In the genomic region with DNA sequence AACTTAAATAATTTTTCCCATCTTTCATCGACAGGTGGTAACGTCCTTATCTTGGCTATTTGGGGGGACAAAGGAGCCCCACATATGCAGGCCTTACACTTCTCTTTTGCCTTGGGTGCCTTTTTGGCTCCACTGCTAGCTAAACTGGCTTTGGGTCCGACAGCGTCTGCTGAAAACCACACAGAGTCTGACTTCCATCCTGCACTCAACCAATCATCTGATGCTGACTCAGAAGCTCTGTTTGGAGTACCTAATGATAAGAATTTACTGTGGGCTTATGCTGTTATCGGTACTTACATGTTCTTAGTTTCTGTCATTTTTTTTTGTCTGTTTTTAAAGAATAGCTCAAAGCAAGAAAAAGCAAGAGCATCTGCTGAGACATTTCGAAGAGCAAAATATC, we compare ENCODE assay signal across 1 cellular context.
TF ChIP-seq lines count a peak whose summit lies in the region.

No MANE protein-coding gene starts in this region.

TF ChIP-seq in K562, 482 proteins besides CTCF, POLR2A, EP300 and RAD21 (continued from another document and continues in another):
- TF ChIP-seq, protein P1, sequence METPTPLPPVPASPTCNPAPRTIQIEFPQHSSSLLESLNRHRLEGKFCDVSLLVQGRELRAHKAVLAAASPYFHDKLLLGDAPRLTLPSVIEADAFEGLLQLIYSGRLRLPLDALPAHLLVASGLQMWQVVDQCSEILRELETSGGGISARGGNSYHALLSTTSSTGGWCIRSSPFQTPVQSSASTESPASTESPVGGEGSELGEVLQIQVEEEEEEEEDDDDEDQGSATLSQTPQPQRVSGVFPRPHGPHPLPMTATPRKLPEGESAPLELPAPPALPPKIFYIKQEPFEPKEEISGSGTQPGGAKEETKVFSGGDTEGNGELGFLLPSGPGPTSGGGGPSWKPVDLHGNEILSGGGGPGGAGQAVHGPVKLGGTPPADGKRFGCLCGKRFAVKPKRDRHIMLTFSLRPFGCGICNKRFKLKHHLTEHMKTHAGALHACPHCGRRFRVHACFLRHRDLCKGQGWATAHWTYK (CRISPR knock-in tag; IDR thresholded peaks at IDR 0.05) = no peak
- TF ChIP-seq HNRNPK (IDR thresholded peaks at IDR 0.05; ENCODE audit: low read depth, low read length, poor library complexity, severe bottlenecking) = no peak
- TF ChIP-seq DPF2 (IDR thresholded peaks at IDR 0.05) = peak; percentile 90
- TF ChIP-seq, protein P2, sequence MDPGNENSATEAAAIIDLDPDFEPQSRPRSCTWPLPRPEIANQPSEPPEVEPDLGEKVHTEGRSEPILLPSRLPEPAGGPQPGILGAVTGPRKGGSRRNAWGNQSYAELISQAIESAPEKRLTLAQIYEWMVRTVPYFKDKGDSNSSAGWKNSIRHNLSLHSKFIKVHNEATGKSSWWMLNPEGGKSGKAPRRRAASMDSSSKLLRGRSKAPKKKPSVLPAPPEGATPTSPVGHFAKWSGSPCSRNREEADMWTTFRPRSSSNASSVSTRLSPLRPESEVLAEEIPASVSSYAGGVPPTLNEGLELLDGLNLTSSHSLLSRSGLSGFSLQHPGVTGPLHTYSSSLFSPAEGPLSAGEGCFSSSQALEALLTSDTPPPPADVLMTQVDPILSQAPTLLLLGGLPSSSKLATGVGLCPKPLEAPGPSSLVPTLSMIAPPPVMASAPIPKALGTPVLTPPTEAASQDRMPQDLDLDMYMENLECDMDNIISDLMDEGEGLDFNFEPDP (CRISPR knock-in tag; IDR thresholded peaks at IDR 0.05) = no peak
- TF ChIP-seq YY1 (IDR thresholded peaks at IDR 0.05; ENCODE audit: borderline replicate concordance in 1 of 3, control insufficient read depth in 1 of 3, extremely low read depth in 1 of 3, insufficient read depth in 3 of 3, insufficient read length in 1 of 3, insufficient replicate concordance in 2 of 3, low read depth in 1 of 3, low read length in 2 of 3) = no peak
- no peak for TF ChIP-seq GATA2 (CRISPR knock-in tag; IDR thresholded peaks at IDR 0.05)
- TF ChIP-seq ZFPM2 (CRISPR knock-in tag; IDR thresholded peaks at IDR 0.05) = no peak
- TF ChIP-seq, protein P3, sequence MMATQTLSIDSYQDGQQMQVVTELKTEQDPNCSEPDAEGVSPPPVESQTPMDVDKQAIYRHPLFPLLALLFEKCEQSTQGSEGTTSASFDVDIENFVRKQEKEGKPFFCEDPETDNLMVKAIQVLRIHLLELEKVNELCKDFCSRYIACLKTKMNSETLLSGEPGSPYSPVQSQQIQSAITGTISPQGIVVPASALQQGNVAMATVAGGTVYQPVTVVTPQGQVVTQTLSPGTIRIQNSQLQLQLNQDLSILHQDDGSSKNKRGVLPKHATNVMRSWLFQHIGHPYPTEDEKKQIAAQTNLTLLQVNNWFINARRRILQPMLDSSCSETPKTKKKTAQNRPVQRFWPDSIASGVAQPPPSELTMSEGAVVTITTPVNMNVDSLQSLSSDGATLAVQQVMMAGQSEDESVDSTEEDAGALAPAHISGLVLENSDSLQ (IDR thresholded peaks at IDR 0.05) = peak; percentile 25; the same call in 1 of the 2 replicates
- TF ChIP-seq ZKSCAN8 (CRISPR knock-in tag; IDR thresholded peaks at IDR 0.05) = no peak
- TF ChIP-seq TCF3 (CRISPR knock-in tag; IDR thresholded peaks at IDR 0.05) = peak; percentile 68
- no peak for TF ChIP-seq NFRKB (IDR thresholded peaks at IDR 0.05; ENCODE audit: low read depth)
- TF ChIP-seq TBL1XR1 (IDR thresholded peaks at IDR 0.05; ENCODE audit: low read length in 2 of 2) = no peak
- no peak for TF ChIP-seq LARP7 (IDR thresholded peaks at IDR 0.05)
- peak; percentile 84 for TF ChIP-seq SMARCE1 (IDR thresholded peaks at IDR 0.05)
- no peak for TF ChIP-seq ZNF143 (CRISPR knock-in tag; IDR thresholded peaks at IDR 0.05)
- TF ChIP-seq MTA2 (IDR thresholded peaks at IDR 0.05; ENCODE audit: low read depth) = no peak
- TF ChIP-seq SMARCC2 (IDR thresholded peaks at IDR 0.05; ENCODE audit: low read depth) = peak; percentile 35; the same call in 1 of the 2 replicates
- TF ChIP-seq PPARD (CRISPR knock-in tag; IDR thresholded peaks at IDR 0.05) = no peak
- no peak for TF ChIP-seq NR4A1 (CRISPR knock-in tag; IDR thresholded peaks at IDR 0.05)
- no peak for TF ChIP-seq NR4A1 (tag; IDR thresholded peaks at IDR 0.05)
- TF ChIP-seq ZNF184 (CRISPR knock-in tag; IDR thresholded peaks at IDR 0.05) = no peak
- TF ChIP-seq, protein P4, sequence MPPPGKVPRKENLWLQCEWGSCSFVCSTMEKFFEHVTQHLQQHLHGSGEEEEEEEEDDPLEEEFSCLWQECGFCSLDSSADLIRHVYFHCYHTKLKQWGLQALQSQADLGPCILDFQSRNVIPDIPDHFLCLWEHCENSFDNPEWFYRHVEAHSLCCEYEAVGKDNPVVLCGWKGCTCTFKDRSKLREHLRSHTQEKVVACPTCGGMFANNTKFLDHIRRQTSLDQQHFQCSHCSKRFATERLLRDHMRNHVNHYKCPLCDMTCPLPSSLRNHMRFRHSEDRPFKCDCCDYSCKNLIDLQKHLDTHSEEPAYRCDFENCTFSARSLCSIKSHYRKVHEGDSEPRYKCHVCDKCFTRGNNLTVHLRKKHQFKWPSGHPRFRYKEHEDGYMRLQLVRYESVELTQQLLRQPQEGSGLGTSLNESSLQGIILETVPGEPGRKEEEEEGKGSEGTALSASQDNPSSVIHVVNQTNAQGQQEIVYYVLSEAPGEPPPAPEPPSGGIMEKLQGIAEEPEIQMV (tag; conservative IDR thresholded peaks at IDR 0.05; ENCODE audit: low read depth) = no peak
- no peak for TF ChIP-seq ZNF3 (CRISPR knock-in tag; IDR thresholded peaks at IDR 0.05)
- peak; percentile 54; the same call in 1 of the 2 replicates for TF ChIP-seq C11orf30 (IDR thresholded peaks at IDR 0.05; ENCODE audit: low read depth)
- TF ChIP-seq, protein P5, sequence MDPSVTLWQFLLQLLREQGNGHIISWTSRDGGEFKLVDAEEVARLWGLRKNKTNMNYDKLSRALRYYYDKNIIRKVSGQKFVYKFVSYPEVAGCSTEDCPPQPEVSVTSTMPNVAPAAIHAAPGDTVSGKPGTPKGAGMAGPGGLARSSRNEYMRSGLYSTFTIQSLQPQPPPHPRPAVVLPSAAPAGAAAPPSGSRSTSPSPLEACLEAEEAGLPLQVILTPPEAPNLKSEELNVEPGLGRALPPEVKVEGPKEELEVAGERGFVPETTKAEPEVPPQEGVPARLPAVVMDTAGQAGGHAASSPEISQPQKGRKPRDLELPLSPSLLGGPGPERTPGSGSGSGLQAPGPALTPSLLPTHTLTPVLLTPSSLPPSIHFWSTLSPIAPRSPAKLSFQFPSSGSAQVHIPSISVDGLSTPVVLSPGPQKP (CRISPR knock-in tag; IDR thresholded peaks at IDR 0.05) = no peak
- TF ChIP-seq PHB2 (IDR thresholded peaks at IDR 0.05; ENCODE audit: low read depth) = no peak
- TF ChIP-seq PML (IDR thresholded peaks at IDR 0.05; ENCODE audit: low read length) = 0 out of 2 replicates have a peak, but pooled peaks have one; percentile 42
- no peak for TF ChIP-seq U2AF2 (optimal IDR thresholded peaks at IDR 0.05; ENCODE audit: low read depth, low read length)
- no peak for TF ChIP-seq STAT5B (CRISPR knock-in tag; IDR thresholded peaks at IDR 0.05)
- no peak for TF ChIP-seq ARNT (IDR thresholded peaks at IDR 0.05)
- TF ChIP-seq SMAD1 (IDR thresholded peaks at IDR 0.05; ENCODE audit: low read depth, low read length, partially characterized antibody) = no peak
- no peak for TF ChIP-seq RFX1 (IDR thresholded peaks at IDR 0.05)
- TF ChIP-seq ZNF347 (CRISPR knock-in tag; IDR thresholded peaks at IDR 0.05; ENCODE audit: low read depth) = no peak
- TF ChIP-seq, protein P6, sequence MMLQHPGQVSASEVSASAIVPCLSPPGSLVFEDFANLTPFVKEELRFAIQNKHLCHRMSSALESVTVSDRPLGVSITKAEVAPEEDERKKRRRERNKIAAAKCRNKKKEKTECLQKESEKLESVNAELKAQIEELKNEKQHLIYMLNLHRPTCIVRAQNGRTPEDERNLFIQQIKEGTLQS (IDR thresholded peaks at IDR 0.05) = peak; percentile 73; the same call in 1 of the 2 replicates
- TF ChIP-seq, protein P6 (CRISPR knock-in tag; conservative IDR thresholded peaks at IDR 0.05) = no peak
- TF ChIP-seq FOXP1 (CRISPR knock-in tag; IDR thresholded peaks at IDR 0.05) = no peak
- TF ChIP-seq SMAD4 (CRISPR knock-in tag; conservative IDR thresholded peaks at IDR 0.05) = peak; percentile 67; the same call in 1 of the 2 replicates
- no peak for TF ChIP-seq SRSF3 (IDR thresholded peaks at IDR 0.05; ENCODE audit: insufficient read depth, low read length)
- TF ChIP-seq, protein P7, sequence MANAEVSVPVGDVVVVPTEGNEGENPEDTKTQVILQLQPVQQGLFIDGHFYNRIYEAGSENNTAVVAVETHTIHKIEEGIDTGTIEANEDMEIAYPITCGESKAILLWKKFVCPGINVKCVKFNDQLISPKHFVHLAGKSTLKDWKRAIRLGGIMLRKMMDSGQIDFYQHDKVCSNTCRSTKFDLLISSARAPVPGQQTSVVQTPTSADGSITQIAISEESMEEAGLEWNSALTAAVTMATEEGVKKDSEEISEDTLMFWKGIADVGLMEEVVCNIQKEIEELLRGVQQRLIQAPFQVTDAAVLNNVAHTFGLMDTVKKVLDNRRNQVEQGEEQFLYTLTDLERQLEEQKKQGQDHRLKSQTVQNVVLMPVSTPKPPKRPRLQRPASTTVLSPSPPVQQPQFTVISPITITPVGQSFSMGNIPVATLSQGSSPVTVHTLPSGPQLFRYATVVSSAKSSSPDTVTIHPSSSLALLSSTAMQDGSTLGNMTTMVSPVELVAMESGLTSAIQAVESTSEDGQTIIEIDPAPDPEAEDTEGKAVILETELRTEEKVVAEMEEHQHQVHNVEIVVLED (CRISPR knock-in tag; IDR thresholded peaks at IDR 0.05) = no peak
- peak; percentile 33; the same call in 1 of the 2 replicates for TF ChIP-seq CREM (IDR thresholded peaks at IDR 0.05; ENCODE audit: low read depth)
- 0 out of 2 replicates have a peak, but pooled peaks have one; percentile 12 for TF ChIP-seq ATF7 (IDR thresholded peaks at IDR 0.05)
- no peak for TF ChIP-seq TFAM (CRISPR knock-in tag; conservative IDR thresholded peaks at IDR 0.05)
- TF ChIP-seq NCOA1 (IDR thresholded peaks at IDR 0.05; ENCODE audit: low read depth) = no peak
- TF ChIP-seq, protein P8, sequence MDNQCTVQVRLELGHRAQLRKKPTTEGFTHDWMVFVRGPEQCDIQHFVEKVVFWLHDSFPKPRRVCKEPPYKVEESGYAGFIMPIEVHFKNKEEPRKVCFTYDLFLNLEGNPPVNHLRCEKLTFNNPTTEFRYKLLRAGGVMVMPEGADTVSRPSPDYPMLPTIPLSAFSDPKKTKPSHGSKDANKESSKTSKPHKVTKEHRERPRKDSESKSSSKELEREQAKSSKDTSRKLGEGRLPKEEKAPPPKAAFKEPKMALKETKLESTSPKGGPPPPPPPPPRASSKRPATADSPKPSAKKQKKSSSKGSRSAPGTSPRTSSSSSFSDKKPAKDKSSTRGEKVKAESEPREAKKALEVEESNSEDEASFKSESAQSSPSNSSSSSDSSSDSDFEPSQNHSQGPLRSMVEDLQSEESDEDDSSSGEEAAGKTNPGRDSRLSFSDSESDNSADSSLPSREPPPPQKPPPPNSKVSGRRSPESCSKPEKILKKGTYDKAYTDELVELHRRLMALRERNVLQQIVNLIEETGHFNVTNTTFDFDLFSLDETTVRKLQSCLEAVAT (IDR thresholded peaks at IDR 0.05) = no peak
- no peak for TF ChIP-seq RAD51 (IDR thresholded peaks at IDR 0.05; ENCODE audit: borderline replicate concordance, low read depth)
- TF ChIP-seq ZNF384 (IDR thresholded peaks at IDR 0.05; ENCODE audit: low read depth, low read length) = peak; percentile 34; the same call in 1 of the 2 replicates
- no peak for TF ChIP-seq ZNF140 (CRISPR knock-in tag; IDR thresholded peaks at IDR 0.05)
- TF ChIP-seq ZNF431 (CRISPR knock-in tag; IDR thresholded peaks at IDR 0.05) = no peak
- no peak for TF ChIP-seq LEF1 (IDR thresholded peaks at IDR 0.05)
- no peak for TF ChIP-seq BHLHE40 (IDR thresholded peaks at IDR 0.05; ENCODE audit: low read length)
- TF ChIP-seq MEIS2 (IDR thresholded peaks at IDR 0.05; ENCODE audit: partially characterized antibody) = peak; percentile 27
- TF ChIP-seq, protein P9, sequence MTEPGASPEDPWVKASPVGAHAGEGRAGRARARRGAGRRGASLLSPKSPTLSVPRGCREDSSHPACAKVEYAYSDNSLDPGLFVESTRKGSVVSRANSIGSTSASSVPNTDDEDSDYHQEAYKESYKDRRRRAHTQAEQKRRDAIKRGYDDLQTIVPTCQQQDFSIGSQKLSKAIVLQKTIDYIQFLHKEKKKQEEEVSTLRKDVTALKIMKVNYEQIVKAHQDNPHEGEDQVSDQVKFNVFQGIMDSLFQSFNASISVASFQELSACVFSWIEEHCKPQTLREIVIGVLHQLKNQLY (CRISPR knock-in tag; conservative IDR thresholded peaks at IDR 0.05) = no peak
- TF ChIP-seq NR2F6 (CRISPR knock-in tag; IDR thresholded peaks at IDR 0.05) = no peak
- TF ChIP-seq GTF2E2 (tag; IDR thresholded peaks at IDR 0.05) = peak; percentile 26; the same call in 1 of the 2 replicates
- no peak for TF ChIP-seq ZZZ3 (IDR thresholded peaks at IDR 0.05)
- no peak for TF ChIP-seq HNRNPL (IDR thresholded peaks at IDR 0.05; ENCODE audit: low read depth, low read length)
- no peak for TF ChIP-seq PRPF4 (IDR thresholded peaks at IDR 0.05; ENCODE audit: insufficient read depth, low read depth, low read length, poor library complexity, severe bottlenecking)
- TF ChIP-seq L3MBTL2 (IDR thresholded peaks at IDR 0.05) = peak; percentile 31; the same call in 1 of the 2 replicates
- no peak for TF ChIP-seq BRD9 (IDR thresholded peaks at IDR 0.05; ENCODE audit: low read depth, partially characterized antibody)
- no peak for TF ChIP-seq RBM17 (IDR thresholded peaks at IDR 0.05; ENCODE audit: borderline replicate concordance, low read depth, low read length)
- no peak for TF ChIP-seq ZFX (CRISPR knock-in tag; IDR thresholded peaks at IDR 0.05)
- no peak for TF ChIP-seq ZNF717 (CRISPR knock-in tag; IDR thresholded peaks at IDR 0.05)
- TF ChIP-seq, protein P10, sequence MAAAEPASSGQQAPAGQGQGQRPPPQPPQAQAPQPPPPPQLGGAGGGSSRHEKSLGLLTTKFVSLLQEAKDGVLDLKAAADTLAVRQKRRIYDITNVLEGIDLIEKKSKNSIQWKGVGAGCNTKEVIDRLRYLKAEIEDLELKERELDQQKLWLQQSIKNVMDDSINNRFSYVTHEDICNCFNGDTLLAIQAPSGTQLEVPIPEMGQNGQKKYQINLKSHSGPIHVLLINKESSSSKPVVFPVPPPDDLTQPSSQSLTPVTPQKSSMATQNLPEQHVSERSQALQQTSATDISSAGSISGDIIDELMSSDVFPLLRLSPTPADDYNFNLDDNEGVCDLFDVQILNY (CRISPR knock-in tag; IDR thresholded peaks at IDR 0.05) = no peak
